Comparison of ENCODE assay signal across 8 cellular contexts in genomic region chr3:108589998-108590323, GRCh38. TPM values are rescaled to one million over a fixed set of nuclear protein-coding genes. Genes with fewer than 3 reads are reported as not detected.
A peak's percentile ranks its signal among the peaks of the same experiment; 100 is the strongest.
DNase-seq lines count a peak whose midpoint lies in the region; ATAC-seq and TF ChIP-seq lines count a peak whose summit lies in the region.

No MANE protein-coding gene starts in this region.

- in situ Hi-C loops in mammary epithelial cell (cut with MboI; ENCODE audit: low sequenced_read_pairs in 2 of 2) = no loop called here

- peak overlapping the region; percentile 63 to 73 for H3K4me3 ChIP-seq in right atrium auricular region
- peak overlapping the region; percentile 81 to 96 (median 83) for H3K4me3 ChIP-seq in mammary epithelial cell (replicated peaks in 1 of 3; ENCODE audit: insufficient read depth in 1 of 3, low read depth in 2 of 3, low read length in 3 of 3)
- H3K4me3 ChIP-seq in mononuclear cell (ENCODE audit: low read length) = peak overlapping the region; percentile 92

- peak overlapping the region; percentile 90 to 91 for H3K27ac ChIP-seq in right atrium auricular region
- peak overlapping the region; percentile 96 for H3K27ac ChIP-seq in mammary epithelial cell (ENCODE audit: insufficient read depth, low read depth, low read length)

- H3K27me3 ChIP-seq in right atrium auricular region (no peaks in the 10 kb centered on the region), mammary epithelial cell (ENCODE audit: insufficient read depth, low read length) (no peaks in the 10 kb centered on the region), mononuclear cell (ENCODE audit: insufficient read depth, low read length) (no peaks in the 10 kb centered on the region)

- intact Hi-C loops in left cardiac atrium (cut with DNase I) (no loop called here), mammary epithelial cell (cut with micrococcal nuclease) (no loop called here)

- H3K9me3 ChIP-seq in right atrium auricular region = no peaks in the 10 kb centered on the region
- H3K9me3 ChIP-seq in mammary epithelial cell (replicated peaks; ENCODE audit: insufficient read depth, low read length) = no peaks in the 10 kb centered on the region
- H3K9me3 ChIP-seq in mononuclear cell (ENCODE audit: low read depth, low read length) = no peaks in the 10 kb centered on the region

- H3K4me1 ChIP-seq in right atrium auricular region = peaks cover 0 to 18% of the 10 kb centered on the region in 2 donors
- peaks cover 4% of the 10 kb centered on the region for H3K4me1 ChIP-seq in mammary epithelial cell (ENCODE audit: insufficient read depth, low read length)
- H3K4me1 ChIP-seq in mononuclear cell (ENCODE audit: insufficient read depth, low read length) = peaks cover 17% of the 10 kb centered on the region

- ATAC-seq in left cardiac atrium (no peak), HG02642 (IDR thresholded peaks at IDR 0.05; ENCODE audit: poor library complexity, unreplicated experiment) (no peak), esophagus mucosa (no peak)

- no peaks in the 10 kb centered on the region for H3K36me3 ChIP-seq in right atrium auricular region
- H3K36me3 ChIP-seq in mammary epithelial cell (ENCODE audit: insufficient read depth, low read length) = no peaks in the 10 kb centered on the region

- TF ChIP-seq CTCF in right atrium auricular region (IDR thresholded peaks at IDR 0.05) (no peak), mammary epithelial cell (conservative IDR thresholded peaks at IDR 0.05 in 1 of 2, IDR thresholded peaks at IDR 0.05 in 1 of 2; ENCODE audit: extremely low read depth in 1 of 2, insufficient read depth in 1 of 2, low read depth in 1 of 2, low read length in 2 of 2) (peak in 1 of 2 donors; percentile 27)

- peak overlapping the region; percentile 95 for H2AFZ ChIP-seq in mammary epithelial cell (ENCODE audit: low read depth, low read length)

- no peaks in the 10 kb centered on the region for H4K20me1 ChIP-seq in mammary epithelial cell (ENCODE audit: insufficient read depth, low read length)

- dilution Hi-C loops in mammary epithelial cell (cut with HindIII; ENCODE audit: low sequenced_read_pairs) = no loop called here

- under 1% methylated on average over 11 of the region's 11 CpGs for WGBS in mammary epithelial cell (ENCODE audit: low coverage, missing lambda C conversion rate)

- H3K4me2 ChIP-seq in mammary epithelial cell (ENCODE audit: insufficient read depth, low read depth, low read length) = peak overlapping the region; percentile 91

- H3K79me2 ChIP-seq in mammary epithelial cell (ENCODE audit: insufficient read depth, low read length) = peaks cover 48% of the 10 kb centered on the region

- BruUV-seq in mammary epithelial cell (replicated peaks; lab: Mats Ljungman, UMichigan) = TSS peak; percentile 81

- DNase-seq in right atrium auricular region (ENCODE audit: low spot score) (no peak), left cardiac atrium (no peak), mammary epithelial cell (no peak), NCI-H1048 (lab: John Stamatoyannopoulos, UW) (no peak), RPMI8226 (no peak)

- peak overlapping the region; percentile 95 for H3K9ac ChIP-seq in mammary epithelial cell (ENCODE audit: insufficient read depth, low read length)

- CTCF ChIA-PET in mammary epithelial cell (lab: Charles Lee; ENCODE audit: low non-redundant PET) = interaction anchor here (0.6 kb wide), 1 partner anchor 13 kb away, joined by 3 read pairs; no protein-coding TSS in a partner anchor

RNA-seq across cellular contexts. Expression of gene DZIP3, which starts 0.4 kb away (rescaled TPM):
- 10 to 100 TPM in 1 of 2 donors, 1 to 10 TPM in 1; 7.6 to 16.1 TPM for total RNA-seq in right atrium auricular region
- 10 to 100 TPM; 14.4 to 15.0 TPM for total RNA-seq in left cardiac atrium
- 1 to 10 TPM; 6.2 to 7.3 TPM for total RNA-seq in mammary epithelial cell
- 3.1 TPM for polyA plus RNA-seq in mammary epithelial cell
- polyA minus RNA-seq in mammary epithelial cell = 4.4 TPM
- total RNA-seq in mononuclear cell = 9.2 TPM
- total RNA-seq in esophagus mucosa = 3.5 TPM

RNA-seq across cellular contexts. Expression of gene CIP2A, which starts 0.7 kb away (rescaled TPM):
- total RNA-seq in right atrium auricular region (1 to 10 TPM in 1 of 2 donors, under 1 TPM in 1; 0.83 to 2.9 TPM), left cardiac atrium (1 to 10 TPM; 2.6 to 3.3 TPM), mammary epithelial cell (10 to 100 TPM in 1 of 2 donors, 1 to 10 TPM in 1; 6.8 to 24.0 TPM), mononuclear cell (8.2 TPM), esophagus mucosa (6.9 TPM)
- polyA plus RNA-seq in mammary epithelial cell = 12.3 TPM
- 33.6 TPM for polyA minus RNA-seq in mammary epithelial cell
